ENCODE assay signal across 1 cellular context in genomic region chr11:66546368-66546965, GRCh38.
TF ChIP-seq lines count a peak whose summit lies in the region.

ACTN3 (plus strand) TSS chr11:66546903; CDS start chr11:66546938, 35 bp downstream.

TF ChIP-seq in K562, 482 proteins besides CTCF, POLR2A, EP300 and RAD21 (continued from another document and continues in another):
- TF ChIP-seq AFF4 (CRISPR knock-in tag; IDR thresholded peaks at IDR 0.05), result 0 out of 2 replicates have a peak, but pooled peaks have one; percentile 58
- no peak for TF ChIP-seq E2F8 (IDR thresholded peaks at IDR 0.05; ENCODE audit: low read depth, partially characterized antibody)
- peak; percentile 99 for TF ChIP-seq HDAC2 (IDR thresholded peaks at IDR 0.05)
- TF ChIP-seq ZMIZ1 (IDR thresholded peaks at IDR 0.05; ENCODE audit: low read depth in 2 of 2, low read length in 2 of 2), result no peak
- no peak for TF ChIP-seq GTF2A2 (tag; IDR thresholded peaks at IDR 0.05)
- TF ChIP-seq ZNF518B (CRISPR knock-in tag; IDR thresholded peaks at IDR 0.05), result no peak
- TF ChIP-seq TGIF2 (CRISPR knock-in tag; IDR thresholded peaks at IDR 0.05), result no peak
- TF ChIP-seq HNRNPK (IDR thresholded peaks at IDR 0.05; ENCODE audit: low read depth, low read length, poor library complexity, severe bottlenecking), result no peak
- TF ChIP-seq FOSL1 (tag; conservative IDR thresholded peaks at IDR 0.05), result no peak
- TF ChIP-seq NFXL1 (CRISPR knock-in tag; IDR thresholded peaks at IDR 0.05), result no peak
- no peak for TF ChIP-seq ARID2 (IDR thresholded peaks at IDR 0.05)
- no peak for TF ChIP-seq ZFPM2 (CRISPR knock-in tag; IDR thresholded peaks at IDR 0.05)
- no peak for TF ChIP-seq SMAD1 (IDR thresholded peaks at IDR 0.05; ENCODE audit: low read depth, low read length, partially characterized antibody)
- peak in 1 of 2 experiments; percentile 84; a peak in 2 of 4 replicates for TF ChIP-seq HDAC1 (IDR thresholded peaks at IDR 0.05)
- TF ChIP-seq RFX7 (CRISPR knock-in tag; IDR thresholded peaks at IDR 0.05), result no peak
- no peak for TF ChIP-seq HINFP (tag; conservative IDR thresholded peaks at IDR 0.05; ENCODE audit: low read depth)
- TF ChIP-seq PBX2 (CRISPR knock-in tag; IDR thresholded peaks at IDR 0.05; ENCODE audit: low read depth), result no peak
- no peak for TF ChIP-seq PBX2 (tag; conservative IDR thresholded peaks at IDR 0.05; ENCODE audit: low read depth)
- no peak for TF ChIP-seq THAP12 (CRISPR knock-in tag; IDR thresholded peaks at IDR 0.05)
- TF ChIP-seq ZNF121 (CRISPR knock-in tag; conservative IDR thresholded peaks at IDR 0.05), result no peak
- peak; percentile 99 for TF ChIP-seq ADNP (tag; IDR thresholded peaks at IDR 0.05)
- no peak for TF ChIP-seq MTA1 (IDR thresholded peaks at IDR 0.05; ENCODE audit: borderline replicate concordance)
- TF ChIP-seq MAX (CRISPR knock-in tag; IDR thresholded peaks at IDR 0.05), result no peak
- TF ChIP-seq GABPB2 (CRISPR knock-in tag; conservative IDR thresholded peaks at IDR 0.05), result no peak
- no peak for TF ChIP-seq HMGN3 (IDR thresholded peaks at IDR 0.05; ENCODE audit: borderline replicate concordance, extremely low read depth, insufficient read length, low read depth, low read length)
- peak; percentile 100 for TF ChIP-seq CHD4 (IDR thresholded peaks at IDR 0.05; ENCODE audit: insufficient read depth, insufficient replicate concordance, low read depth, low read length, poor library complexity, severe bottlenecking)
- TF ChIP-seq ARID3A (IDR thresholded peaks at IDR 0.05; ENCODE audit: borderline replicate concordance, low read depth, low read length), result no peak
- TF ChIP-seq ZNF282 (CRISPR knock-in tag; IDR thresholded peaks at IDR 0.05), result no peak
- TF ChIP-seq SIN3B (IDR thresholded peaks at IDR 0.05; ENCODE audit: low read depth), result no peak
- TF ChIP-seq FOXA3 (CRISPR knock-in tag; conservative IDR thresholded peaks at IDR 0.05 in 1 of 2, IDR thresholded peaks at IDR 0.05 in 1 of 2), result no peak
- TF ChIP-seq ZNF280A (IDR thresholded peaks at IDR 0.05; ENCODE audit: low read depth, partially characterized antibody), result no peak
